In the genomic region with DNA sequence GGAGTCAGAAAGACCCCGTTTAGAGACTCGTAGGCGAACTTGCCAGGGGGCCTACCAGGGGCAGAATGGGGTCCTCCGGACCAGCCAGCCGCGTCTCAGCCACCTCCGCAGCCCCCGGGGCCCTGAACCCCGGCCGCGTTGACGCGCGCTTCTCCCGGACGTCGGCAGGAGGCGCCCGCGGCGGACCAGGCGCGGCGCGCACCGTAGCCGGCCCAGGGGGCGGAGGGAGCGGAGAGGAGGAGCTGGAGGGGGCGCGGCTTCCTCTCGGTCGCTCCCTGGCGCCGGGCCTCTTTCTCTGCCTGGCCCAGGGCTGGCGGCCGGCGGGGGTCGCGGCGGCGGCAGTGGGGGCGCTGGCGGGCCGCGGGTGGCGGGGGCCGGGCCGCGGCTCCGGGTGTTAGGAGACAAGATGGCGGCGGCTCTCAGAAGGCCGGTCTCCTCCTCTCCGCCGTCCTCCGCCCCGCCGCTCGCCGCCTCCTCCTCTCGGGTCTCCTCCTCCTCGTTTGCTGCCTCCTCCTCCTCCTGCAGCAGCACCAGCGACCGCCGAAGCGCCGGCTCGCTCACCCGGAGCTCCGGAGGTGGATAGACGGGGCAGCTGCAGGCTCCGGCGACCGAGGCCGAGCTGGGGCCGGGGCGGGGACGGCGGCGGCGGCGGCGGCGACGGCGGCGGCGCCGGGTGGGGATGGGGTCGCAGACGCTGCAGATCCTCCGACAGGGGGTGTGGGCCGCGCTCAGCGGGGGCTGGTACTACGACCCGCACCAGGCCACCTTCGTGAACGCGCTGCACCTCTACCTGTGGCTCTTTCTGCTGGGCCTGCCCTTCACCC, we compare ENCODE assay signal across 8 cellular contexts. TPM values are rescaled to one million over a fixed set of nuclear protein-coding genes. Genes with fewer than 3 reads are reported as not detected.
DNase-seq lines count a peak whose midpoint lies in the region; ATAC-seq and TF ChIP-seq lines count a peak whose summit lies in the region.

A gene (plus strand): TSS at position 288 of the 824 bp plus-strand sequence. CDS start 392 bp downstream, at position 680.

- H3K4me1 Mint-ChIP-seq in activated T-helper 1 cell treated with anti-CD3 and anti-CD28 coated beads, Interleukin-12 subunit alpha, Interleukin-12 subunit beta, Interleukin-2, Interleukin-4 antibody, amounts not matched to agents 30 ng/mL and 10 ng/mL and 1 ng/mL, durations not matched to agents 14 hours and 24 hours and 36 hours (ENCODE audit: low read depth): peaks cover 59% of the 10 kb centered on the region
- peaks cover 18 to 62% (median 54%) of the 10 kb centered on the region in 4 donors for H3K4me1 Mint-ChIP-seq in naive thymus-derived CD8-positive, alpha-beta T cell

- no peaks in the 10 kb centered on the region for H3K9me3 Mint-ChIP-seq in activated T-helper 1 cell treated with anti-CD3 and anti-CD28 coated beads, Interleukin-12 subunit alpha, Interleukin-12 subunit beta, Interleukin-2, Interleukin-4 antibody, amounts not matched to agents 30 ng/mL and 10 ng/mL and 1 ng/mL, durations not matched to agents 14 hours and 24 hours and 36 hours
- H3K9me3 Mint-ChIP-seq in naive thymus-derived CD8-positive, alpha-beta T cell: no peaks in the 10 kb centered on the region

- H3K4me3 Mint-ChIP-seq in activated T-helper 1 cell treated with anti-CD3 and anti-CD28 coated beads, Interleukin-12 subunit alpha, Interleukin-12 subunit beta, Interleukin-2, Interleukin-4 antibody, amounts not matched to agents 30 ng/mL and 10 ng/mL and 1 ng/mL, durations not matched to agents 14 hours and 24 hours and 36 hours: peak within 1 kb of the TSS; percentile 86
- H3K4me3 Mint-ChIP-seq in naive thymus-derived CD8-positive, alpha-beta T cell: peak within 1 kb of the TSS; percentile 79 to 95 (median 92)

- H3K4me2 ChIP-seq in fibroblast of lung (ENCODE audit: extremely low read depth, insufficient read depth, low read length): peak within 1 kb of the TSS; percentile 100

- no peaks in the 10 kb centered on the region for H3K9me3 ChIP-seq in fibroblast of lung (ENCODE audit: control insufficient read depth, insufficient read depth, low read depth, low read length)

- no peaks in the 10 kb centered on the region for H3K36me3 ChIP-seq in fibroblast of lung (ENCODE audit: control insufficient read depth, insufficient read depth, low read length)

- peaks cover 3% of the 10 kb centered on the region for H3K4me1 ChIP-seq in fibroblast of lung (ENCODE audit: control insufficient read depth, extremely low read depth, insufficient read depth, low read length)

- H3K27ac ChIP-seq in fibroblast of lung (ENCODE audit: insufficient read depth, low read length): peak within 1 kb of the TSS; percentile 73

- peaks cover 44% of the 10 kb centered on the region for H3K79me2 ChIP-seq in fibroblast of lung (ENCODE audit: control insufficient read depth, insufficient read depth, low read length)

- peak within 1 kb of the TSS; percentile 94 for H3K27ac Mint-ChIP-seq in activated T-helper 1 cell treated with anti-CD3 and anti-CD28 coated beads, Interleukin-12 subunit alpha, Interleukin-12 subunit beta, Interleukin-2, Interleukin-4 antibody, amounts not matched to agents 30 ng/mL and 10 ng/mL and 1 ng/mL, durations not matched to agents 14 hours and 24 hours and 36 hours
- peak within 1 kb of the TSS; percentile 96 to 99 (median 98) for H3K27ac Mint-ChIP-seq in naive thymus-derived CD8-positive, alpha-beta T cell

- peak; percentile 63 for ATAC-seq in GM21717 (IDR thresholded peaks at IDR 0.05; ENCODE audit: unreplicated experiment)
- ATAC-seq in naive thymus-derived CD8-positive, alpha-beta T cell: peak; percentile 80

- intact Hi-C loops in activated T-helper 1 cell treated with anti-CD3 and anti-CD28 coated beads, Interleukin-12 subunit alpha, Interleukin-12 subunit beta, Interleukin-2, Interleukin-4 antibody, amounts not matched to agents 30 ng/mL and 10 ng/mL and 1 ng/mL, durations not matched to agents 14 hours and 24 hours and 36 hours (cut with micrococcal nuclease): loop anchor here (1.0 kb wide), 8 partner anchors 13 to 648 kb away; no protein-coding TSS in a partner anchor

- peaks cover 2% of the 10 kb centered on the region for H4K20me1 ChIP-seq in fibroblast of lung (ENCODE audit: control insufficient read depth, extremely low read depth, insufficient read depth, low read length)

- DNase-seq in DMS79 (lab: John Stamatoyannopoulos, UW) (peak; percentile 66), KG1 (lab: John Stamatoyannopoulos, UW) (peak; percentile 77), RPMI7951 (ENCODE audit: low read depth) (peak; percentile 82), fibroblast of lung (ENCODE audit: low read depth in 2 of 2) (peak; percentile 83 to 84)
- peak; percentile 84 for DNase-seq in activated T-helper 1 cell treated with anti-CD3 and anti-CD28 coated beads, Interleukin-12 subunit alpha, Interleukin-12 subunit beta, Interleukin-2, Interleukin-4 antibody, amounts not matched to agents 30 ng/mL and 10 ng/mL and 1 ng/mL, durations not matched to agents 14 hours and 24 hours and 36 hours (ENCODE audit: low spot score)
- DNase-seq in naive thymus-derived CD8-positive, alpha-beta T cell: peak; percentile 86 to 96 (median 90)
- DNase-seq in stimulated activated naive CD4-positive, alpha-beta T cell (lab: John Stamatoyannopoulos, UW): peak; percentile 83 to 98 (median 92)

- peak within 1 kb of the TSS; percentile 82 for H3K9ac ChIP-seq in fibroblast of lung (ENCODE audit: insufficient read depth, low read length)

- peaks cover 16% of the 10 kb centered on the region for H3K36me3 Mint-ChIP-seq in activated T-helper 1 cell treated with anti-CD3 and anti-CD28 coated beads, Interleukin-12 subunit alpha, Interleukin-12 subunit beta, Interleukin-2, Interleukin-4 antibody, amounts not matched to agents 30 ng/mL and 10 ng/mL and 1 ng/mL, durations not matched to agents 14 hours and 24 hours and 36 hours (ENCODE audit: low read depth)
- no peaks in the 10 kb centered on the region for H3K36me3 Mint-ChIP-seq in naive thymus-derived CD8-positive, alpha-beta T cell

- H3K4me3 ChIP-seq in fibroblast of lung (replicated peaks in 1 of 4; ENCODE audit: control extremely low read depth in 1 of 4, insufficient read depth in 1 of 4, low read depth in 3 of 4, low read length in 4 of 4): peak within 1 kb of the TSS; percentile 82 to 94 (median 89)

- POLR2A ChIA-PET in naive thymus-derived CD8-positive, alpha-beta T cell (lab: Charles Lee): interaction anchor here (0.5 to 4.1 kb wide), 26 partner anchors 8 to 266 kb away, joined by 3 to 71 read pairs (median 8); a partner anchor contains a TSS

- peaks cover 2% of the 10 kb centered on the region for H3K27me3 Mint-ChIP-seq in activated T-helper 1 cell treated with anti-CD3 and anti-CD28 coated beads, Interleukin-12 subunit alpha, Interleukin-12 subunit beta, Interleukin-2, Interleukin-4 antibody, amounts not matched to agents 30 ng/mL and 10 ng/mL and 1 ng/mL, durations not matched to agents 14 hours and 24 hours and 36 hours (ENCODE audit: insufficient read depth)
- H3K27me3 Mint-ChIP-seq in naive thymus-derived CD8-positive, alpha-beta T cell: no peaks in the 10 kb centered on the region

- peak; percentile 44 to 75 for TF ChIP-seq CTCF in fibroblast of lung (conservative IDR thresholded peaks at IDR 0.05 in 1 of 2, IDR thresholded peaks at IDR 0.05 in 1 of 2; ENCODE audit: low read depth in 1 of 2, low read length in 2 of 2)

- no peaks in the 10 kb centered on the region for H3K27me3 ChIP-seq in fibroblast of lung (ENCODE audit: control insufficient read depth, insufficient read depth, low read length)

- H2AFZ ChIP-seq in fibroblast of lung (ENCODE audit: low read length): peak within 1 kb of the TSS; percentile 96

RNA-seq across cellular contexts. Expression of the gene that starts here (rescaled TPM):
- 14.8 and 16.1 TPM in 2 replicates for total RNA-seq in RPMI7951 (2014; rRNA removed; shearing (Covaris generic))
- total RNA-seq in activated T-helper 1 cell treated with anti-CD3 and anti-CD28 coated beads, Interleukin-12 subunit alpha, Interleukin-12 subunit beta, Interleukin-2, Interleukin-4 antibody, amounts not matched to agents 30 ng/mL and 10 ng/mL and 1 ng/mL, durations not matched to agents 14 hours and 24 hours and 36 hours: 37.9 and 42.7 TPM in 2 replicates
- total RNA-seq in fibroblast of lung: 57.8 and 69.4 TPM in 2 replicates
- polyA plus RNA-seq in fibroblast of lung: 33.0 and 35.7 TPM in 2 replicates
- 11.4 and 14.8 TPM in 2 replicates for polyA plus RNA-seq in fibroblast of lung (2012)
- 83.2 and 120 TPM in 2 replicates for polyA minus RNA-seq in fibroblast of lung (ENCODE audit: low replicate concordance)
- 10 to 100 TPM; 73.7 to 78.6 TPM for total RNA-seq in naive thymus-derived CD8-positive, alpha-beta T cell
- polyA plus RNA-seq in naive thymus-derived CD8-positive, alpha-beta T cell: 1 to 10 TPM; 5.5 to 8.3 (median 7.9) TPM

Comparison
In these comparisons a context has a peak if more than half of its experiments do, and no peak if none do; other contexts are left out.
1. Peak in every context shown above with its lines: DNase-seq, ATAC-seq, H3K4me3 ChIP-seq and H3K27ac ChIP-seq.